Comparison of ENCODE assay signal across 16 cellular contexts in the genomic region with DNA sequence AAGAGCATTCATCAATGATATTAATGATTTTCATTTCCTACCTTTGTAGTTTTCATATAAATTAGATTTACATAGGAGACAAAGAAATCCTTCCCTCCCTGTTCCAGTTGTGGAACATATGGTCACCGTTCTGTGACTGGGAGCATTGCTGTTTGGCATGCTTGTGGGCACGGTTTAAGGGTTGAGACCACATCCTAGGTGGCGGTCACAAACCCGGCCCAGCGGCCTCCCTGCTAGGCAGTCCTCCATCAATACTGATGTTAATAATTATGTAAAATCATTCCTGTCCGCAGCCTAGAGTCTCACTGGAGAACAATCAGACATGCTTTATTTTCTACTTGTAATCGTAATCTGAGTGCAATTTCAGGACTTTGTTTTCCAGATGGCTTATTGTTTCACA.
A peak's percentile ranks its signal among the peaks of the same experiment; 100 is the strongest.
DNase-seq lines count a peak whose midpoint lies in the region; ATAC-seq and TF ChIP-seq lines count a peak whose summit lies in the region.
"Had no signal": no experiment of that assay in that cellular context is flagged by ENCODE, and none has a peak within 500 bp of the region (broad histone marks: within the 10 kb centered on the region; RNA-seq: fewer than 3 reads in every experiment).

No MANE protein-coding gene starts in this region.

- ATAC-seq in SK-N-SH treated with all-trans-retinoic acid at 6 μM for 48 hours, result no peak
- no peak for ATAC-seq in HG03095 (IDR thresholded peaks at IDR 0.05; ENCODE audit: unreplicated experiment)

- POLR2A ChIA-PET in SK-N-SH (lab: Yijun Ruan, JAX), result no interaction called here

- peaks cover 20% of the 10 kb centered on the region; the same call in 1 of the 2 replicates for H3K79me2 ChIP-seq in SK-N-SH (ENCODE audit: insufficient read depth)
- peaks cover 16% of the 10 kb centered on the region for H3K79me2 ChIP-seq in neural cell (replicated peaks; ENCODE audit: insufficient read depth, low read length)
- peaks cover 65% of the 10 kb centered on the region for H3K79me2 ChIP-seq in smooth muscle cell (ENCODE audit: low read depth)

- H2AFZ ChIP-seq in SK-N-SH (ENCODE audit: low read depth), result no peak overlapping the region
- no peak overlapping the region for H2AFZ ChIP-seq in neural cell (ENCODE audit: low read depth, low read length)
- no peak overlapping the region for H2AFZ ChIP-seq in smooth muscle cell (ENCODE audit: low read depth)

- TF ChIP-seq RAD21 in SK-N-SH (IDR thresholded peaks at IDR 0.05; ENCODE audit: low read length), result no peak
- no peak for TF ChIP-seq RAD21 in neural cell (conservative IDR thresholded peaks at IDR 0.05)

- H3K27ac ChIP-seq in SK-N-SH (ENCODE audit: low read depth in 2 of 2, low read length in 1 of 2) (peak overlapping the region in 1 of 2 experiments; percentile 28; a peak in 1 of 4 replicates), neural cell (ENCODE audit: low read length) (peak overlapping the region; percentile 1), smooth muscle cell (ENCODE audit: low read depth) (no peak overlapping the region)
- H3K27ac ChIP-seq: Peyer's patch had no signal

- H3K4me3 ChIP-seq in SK-N-SH (ENCODE audit: low read depth in 2 of 2, low read length in 1 of 2), result no peak overlapping the region
- no peak overlapping the region for H3K4me3 ChIP-seq in neural cell (ENCODE audit: low read length)
- H3K4me3 ChIP-seq in smooth muscle cell, result no peak overlapping the region
- H3K4me3 ChIP-seq: Peyer's patch had no signal

- CTCF ChIA-PET in SK-N-SH (lab: Yijun Ruan, JAX), result interaction anchor here (1.0 to 2.2 kb wide), 2 partner anchors 59 to 134 kb away, joined by 4 to 7 read pairs; no protein-coding TSS in a partner anchor

- no peak for TF ChIP-seq CTCF in SK-N-SH (IDR thresholded peaks at IDR 0.05)
- no peak for TF ChIP-seq CTCF in neural cell (IDR thresholded peaks at IDR 0.05; ENCODE audit: poor library complexity, severe bottlenecking)
- TF ChIP-seq CTCF in smooth muscle cell (IDR thresholded peaks at IDR 0.05; ENCODE audit: borderline replicate concordance, insufficient read depth, poor library complexity, severe bottlenecking), result no peak

- H3K9ac ChIP-seq in SK-N-SH (no peak overlapping the region), neural cell (ENCODE audit: low read length) (no peak overlapping the region), smooth muscle cell (ENCODE audit: low read depth) (no peak overlapping the region)

- H3K27me3 ChIP-seq in SK-N-SH (ENCODE audit: insufficient read depth) (no peaks in the 10 kb centered on the region), neural cell (ENCODE audit: insufficient read depth, low read depth, low read length) (no peaks in the 10 kb centered on the region), smooth muscle cell (ENCODE audit: low read depth) (no peaks in the 10 kb centered on the region)
- H3K27me3 ChIP-seq: Peyer's patch had no signal

- H3K9me3 ChIP-seq in SK-N-SH (no peaks in the 10 kb centered on the region), neural cell (ENCODE audit: low read length) (no peaks in the 10 kb centered on the region), smooth muscle cell (replicated peaks; ENCODE audit: low read depth) (no peaks in the 10 kb centered on the region)
- H3K9me3 ChIP-seq: Peyer's patch had no signal

- no peak for TF ChIP-seq EP300 in SK-N-SH (IDR thresholded peaks at IDR 0.05; ENCODE audit: borderline replicate concordance in 1 of 2, low read depth in 1 of 2, low read length in 1 of 2)
- TF ChIP-seq EP300 in neural cell (conservative IDR thresholded peaks at IDR 0.05; ENCODE audit: poor library complexity, severe bottlenecking), result no peak

- H4K20me1 ChIP-seq in SK-N-SH (ENCODE audit: insufficient read depth) (peaks cover 32% of the 10 kb centered on the region), neural cell (ENCODE audit: insufficient read depth) (no peaks in the 10 kb centered on the region), smooth muscle cell (ENCODE audit: low read depth) (peaks cover 99% of the 10 kb centered on the region)

- no peak overlapping the region for H3K4me2 ChIP-seq in SK-N-SH
- H3K4me2 ChIP-seq in neural cell (ENCODE audit: low read length), result no peak overlapping the region
- H3K4me2 ChIP-seq in smooth muscle cell, result no peak overlapping the region

- peak; percentile 37 for DNase-seq in SK-N-SH
- peak; percentile 93 for DNase-seq in NCI-H69 (lab: John Stamatoyannopoulos, UW)
- DNase-seq in activated CD8-positive, alpha-beta memory T cell treated with anti-CD3 and anti-CD28 coated beads, Interleukin-2, amount 50 U/mL, for 48 hours, result no peak
- no peak for DNase-seq in smooth muscle cell (lab: John Stamatoyannopoulos, UW; ENCODE audit: unreplicated experiment)
- DNase-seq in HCEC 1CT, result no peak
- DNase-seq: Calu3; CD4-positive, alpha-beta T cell; DMS79 treated with DMSO at 0.1 percent for 48 hours; GDM1; MV-4-11; NCI-H446 treated with DMSO at 0.1 percent for 48 hours; Peyer's patch; Right ventricle myocardium superior had no signal

- H3K9me2 ChIP-seq in SK-N-SH, result no peaks in the 10 kb centered on the region
- no peaks in the 10 kb centered on the region for H3K9me2 ChIP-seq in neural cell (ENCODE audit: insufficient read depth, low read length)

- no peaks in the 10 kb centered on the region for H3K36me3 ChIP-seq in SK-N-SH (replicated peaks in 1 of 2; ENCODE audit: control insufficient read depth in 1 of 2, insufficient read depth in 2 of 2, low read length in 1 of 2)
- no peaks in the 10 kb centered on the region for H3K36me3 ChIP-seq in neural cell (ENCODE audit: insufficient read depth, low read length)
- H3K36me3 ChIP-seq in smooth muscle cell (ENCODE audit: low read depth), result no peaks in the 10 kb centered on the region
- H3K36me3 ChIP-seq: Peyer's patch had no signal

- H3F3A ChIP-seq in SK-N-SH (replicated peaks; ENCODE audit: insufficient read depth) (no peaks in the 10 kb centered on the region), neural cell (ENCODE audit: insufficient read depth, low read length, poor library complexity, severe bottlenecking) (peaks cover 4% of the 10 kb centered on the region), smooth muscle cell (ENCODE audit: low read depth) (no peaks in the 10 kb centered on the region)

- WGBS in SK-N-SH (ENCODE audit: low lambda C conversion rate), result 96% methylated on average over 7 of the region's 7 CpGs
- WGBS in smooth muscle cell (ENCODE audit: low lambda C conversion rate), result 95% methylated on average over 7 of the region's 7 CpGs

- H3K4me1 ChIP-seq in SK-N-SH (ENCODE audit: control insufficient read depth in 1 of 2, insufficient read depth in 2 of 2, low read depth in 1 of 2, low read length in 1 of 2) (peaks cover 15 to 42% of the 10 kb centered on the region in 2 experiments; a peak in 2 of 4 replicates), smooth muscle cell (ENCODE audit: low read depth) (no peaks in the 10 kb centered on the region)

TF ChIP-seq in SK-N-SH, 30 proteins besides CTCF, POLR2A, EP300 and RAD21:
- TF ChIP-seq NRF1 (IDR thresholded peaks at IDR 0.05; ENCODE audit: low read depth, low read length), result no peak

TF ChIP-seq in SK-N-SH treated with all-trans-retinoic acid at 6 μM for 48 hours, 23 proteins besides CTCF, POLR2A, EP300 and RAD21:
- TF ChIP-seq OSR1 (CRISPR knock-in tag; IDR thresholded peaks at IDR 0.05), result no peak
TF ChIP-seq in SK-N-SH treated with all-trans-retinoic acid at 6 μM for 48 hours: peak in this region for 0.

TF ChIP-seq in neural cell, 6 proteins besides CTCF, POLR2A, EP300 and RAD21:
- no peak for TF ChIP-seq SMC3 (conservative IDR thresholded peaks at IDR 0.05; ENCODE audit: poor library complexity)
- no peak for TF ChIP-seq POLR2AphosphoS5 (IDR thresholded peaks at IDR 0.05)
- no peak for TF ChIP-seq TAF1 (IDR thresholded peaks at IDR 0.05; ENCODE audit: low read depth)
- TF ChIP-seq EZH2 (IDR thresholded peaks at IDR 0.05; ENCODE audit: borderline replicate concordance, insufficient read depth, low read length, poor library complexity, severe bottlenecking), result no peak
- TF ChIP-seq MXI1 (conservative IDR thresholded peaks at IDR 0.05; ENCODE audit: poor library complexity, severe bottlenecking), result no peak
- TF ChIP-seq, protein P1, sequence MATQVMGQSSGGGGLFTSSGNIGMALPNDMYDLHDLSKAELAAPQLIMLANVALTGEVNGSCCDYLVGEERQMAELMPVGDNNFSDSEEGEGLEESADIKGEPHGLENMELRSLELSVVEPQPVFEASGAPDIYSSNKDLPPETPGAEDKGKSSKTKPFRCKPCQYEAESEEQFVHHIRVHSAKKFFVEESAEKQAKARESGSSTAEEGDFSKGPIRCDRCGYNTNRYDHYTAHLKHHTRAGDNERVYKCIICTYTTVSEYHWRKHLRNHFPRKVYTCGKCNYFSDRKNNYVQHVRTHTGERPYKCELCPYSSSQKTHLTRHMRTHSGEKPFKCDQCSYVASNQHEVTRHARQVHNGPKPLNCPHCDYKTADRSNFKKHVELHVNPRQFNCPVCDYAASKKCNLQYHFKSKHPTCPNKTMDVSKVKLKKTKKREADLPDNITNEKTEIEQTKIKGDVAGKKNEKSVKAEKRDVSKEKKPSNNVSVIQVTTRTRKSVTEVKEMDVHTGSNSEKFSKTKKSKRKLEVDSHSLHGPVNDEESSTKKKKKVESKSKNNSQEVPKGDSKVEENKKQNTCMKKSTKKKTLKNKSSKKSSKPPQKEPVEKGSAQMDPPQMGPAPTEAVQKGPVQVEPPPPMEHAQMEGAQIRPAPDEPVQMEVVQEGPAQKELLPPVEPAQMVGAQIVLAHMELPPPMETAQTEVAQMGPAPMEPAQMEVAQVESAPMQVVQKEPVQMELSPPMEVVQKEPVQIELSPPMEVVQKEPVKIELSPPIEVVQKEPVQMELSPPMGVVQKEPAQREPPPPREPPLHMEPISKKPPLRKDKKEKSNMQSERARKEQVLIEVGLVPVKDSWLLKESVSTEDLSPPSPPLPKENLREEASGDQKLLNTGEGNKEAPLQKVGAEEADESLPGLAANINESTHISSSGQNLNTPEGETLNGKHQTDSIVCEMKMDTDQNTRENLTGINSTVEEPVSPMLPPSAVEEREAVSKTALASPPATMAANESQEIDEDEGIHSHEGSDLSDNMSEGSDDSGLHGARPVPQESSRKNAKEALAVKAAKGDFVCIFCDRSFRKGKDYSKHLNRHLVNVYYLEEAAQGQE (IDR thresholded peaks at IDR 0.05; ENCODE audit: borderline replicate concordance), result no peak

Comparison
In these comparisons a context has a peak if more than half of its experiments do, and no peak if none do; other contexts are left out.
1. DNase-seq: peak in SK-N-SH (single experiment) and NCI-H69 (single experiment); none in activated CD8-positive, alpha-beta memory T cell treated with anti-CD3 and anti-CD28 coated beads, Interleukin-2, amount 50 U/mL, for 48 hours (single experiment), smooth muscle cell (single experiment) and HCEC 1CT (single experiment).